Comparison of ENCODE assay signal across 17 cellular contexts in genomic region chr9:104876587-104876986, GRCh38. TPM values are rescaled to one million over a fixed set of nuclear protein-coding genes. Genes with fewer than 3 reads are reported as not detected.
DNase-seq lines count a peak whose midpoint lies in the region; ATAC-seq, FAIRE-seq and TF ChIP-seq lines count a peak whose summit lies in the region.
"Had no signal": no experiment of that assay in that cellular context is flagged by ENCODE, and none has a peak within 500 bp of the region (broad histone marks: within the 10 kb centered on the region; RNA-seq: fewer than 3 reads in every experiment).

No MANE protein-coding gene starts in this region.

- no peak overlapping the region for H3K4me3 Mint-ChIP-seq in Caco-2 (ENCODE audit: unreplicated experiment)
- no peak overlapping the region for H3K4me3 Mint-ChIP-seq in mesothelial cell of epicardium
- H3K4me3 Mint-ChIP-seq in activated CD8-positive, alpha-beta memory T cell treated with anti-CD3 and anti-CD28 coated beads, Interleukin-2, amount 10 ng/mL, durations not matched to agents 7 days and 5 days, result no peak overlapping the region
- H3K4me3 Mint-ChIP-seq: B cell; CD4-positive, CD25-positive, alpha-beta regulatory T cell had no signal

- no peak overlapping the region for H3K14ac ChIP-seq in H1 (ENCODE audit: insufficient read length)

- intact Hi-C loops in Caco-2 (cut with micrococcal nuclease; ENCODE audit: unreplicated experiment), result no loop called here

- H2BK5ac ChIP-seq in H1 (ENCODE audit: low read depth, low read length), result no peak overlapping the region

- H3K4me1 ChIP-seq in Caco-2, result peaks cover 11% of the 10 kb centered on the region; the same call in 1 of the 2 replicates
- H3K4me1 ChIP-seq in H1 (replicated peaks in 1 of 4; ENCODE audit: control insufficient read depth in 3 of 4, insufficient read depth in 4 of 4, low read length in 3 of 4), result peaks cover 0 to 5% (median 3%) of the 10 kb centered on the region in 4 experiments; a peak in 3 of 7 replicates
- peaks cover 2 to 45% (median 36%) of the 10 kb centered on the region in 5 donors for H3K4me1 ChIP-seq in subcutaneous abdominal adipose tissue (ENCODE audit: control insufficient read depth in 5 of 5, insufficient read depth in 5 of 5, low read length in 5 of 5)

- 89% methylated on average over 1 of the region's 1 CpG; no CpG with 5 or more reads in 1 of the 2 experiments for WGBS in H1 (ENCODE audit: extremely low coverage in 1 of 2, insufficient coverage in 1 of 2, insufficient read length in 1 of 2, insufficient replicate concordance in 2 of 2, low coverage in 1 of 2, low lambda C conversion rate in 2 of 2, missing lambda C conversion rate in 1 of 2), 2 experiments

- H4K20me1 ChIP-seq in H1 (replicated peaks in 1 of 2; ENCODE audit: control insufficient read depth in 1 of 2, insufficient read depth in 2 of 2, low read length in 2 of 2), result no peaks in the 10 kb centered on the region

- TF ChIP-seq EP300 in H1 (IDR thresholded peaks at IDR 0.05; ENCODE audit: borderline replicate concordance in 1 of 2, low read depth in 2 of 2, low read length in 2 of 2), result no peak

- CTCF ChIA-PET in Caco-2 (lab: Charles Lee) (interaction anchor here (1.5 kb wide), 1 partner anchor 13 kb away, joined by 4 read pairs; no protein-coding TSS in a partner anchor), H1 (lab: Charles Lee; ENCODE audit: partially characterized antibody) (interaction anchor here (1.3 kb wide), 1 partner anchor 14 kb away, joined by 3 read pairs; no protein-coding TSS in a partner anchor)
- CTCF ChIA-PET in activated CD8-positive, alpha-beta memory T cell treated with anti-CD3 and anti-CD28 coated beads, Interleukin-2, amount 10 ng/mL, durations not matched to agents 7 days and 5 days (lab: Charles Lee), result no interaction called here

- H3K36me3 ChIP-seq in Caco-2 (ENCODE audit: control insufficient read depth, insufficient read depth, low read length), result no peaks in the 10 kb centered on the region; the same call in none of the 2 replicates
- H3K36me3 ChIP-seq in H1 (ENCODE audit: control insufficient read depth in 2 of 4, insufficient read depth in 4 of 4, low read length in 3 of 4), result no peaks in the 10 kb centered on the region; a peak in 1 of 8 replicates
- H3K36me3 ChIP-seq in subcutaneous abdominal adipose tissue (ENCODE audit: control insufficient read depth in 5 of 5, insufficient read depth in 5 of 5, low read length in 5 of 5), result peaks cover 30 to 65% (median 40%) of the 10 kb centered on the region in 5 donors
- H3K36me3 ChIP-seq: HAP-1 had no signal

- H3K4me1 Mint-ChIP-seq in Caco-2 (ENCODE audit: low read depth, unreplicated experiment) (no peaks in the 10 kb centered on the region), mesothelial cell of epicardium (peaks cover 9% of the 10 kb centered on the region)
- no peaks in the 10 kb centered on the region for H3K4me1 Mint-ChIP-seq in activated CD8-positive, alpha-beta memory T cell treated with anti-CD3 and anti-CD28 coated beads, Interleukin-2, amount 10 ng/mL, durations not matched to agents 7 days and 5 days

- H3K4ac ChIP-seq in H1 (replicated peaks; ENCODE audit: insufficient read length, low read depth, low read length), result no peak overlapping the region

- H3K23ac ChIP-seq in H1 (ENCODE audit: insufficient read length), result no peak overlapping the region

- no peaks in the 10 kb centered on the region for H3K79me2 ChIP-seq in H1 (ENCODE audit: control insufficient read depth in 1 of 2, insufficient read depth in 2 of 2, low read length in 2 of 2)

- H3K56ac ChIP-seq in H1 (replicated peaks; ENCODE audit: insufficient read length, low read depth, low read length), result no peak overlapping the region

- H2BK12ac ChIP-seq in H1 (ENCODE audit: low read depth, low read length), result no peak overlapping the region

- H3K27me3 ChIP-seq in Caco-2 (replicated peaks; ENCODE audit: control insufficient read depth, insufficient read depth, low read length) (no peaks in the 10 kb centered on the region), H1 (replicated peaks in 1 of 4; ENCODE audit: control insufficient read depth in 3 of 4, extremely low read depth in 1 of 4, insufficient read depth in 3 of 4, low read length in 3 of 4) (no peaks in the 10 kb centered on the region), subcutaneous abdominal adipose tissue (ENCODE audit: control insufficient read depth in 5 of 5, insufficient read depth in 4 of 5, low read length in 5 of 5) (no peaks in the 10 kb centered on the region)

- no peak overlapping the region for H4K5ac ChIP-seq in H1 (ENCODE audit: insufficient read length, low read depth, low read length)

- H3K9me3 Mint-ChIP-seq in Caco-2 (ENCODE audit: unreplicated experiment), result no peaks in the 10 kb centered on the region
- H3K9me3 Mint-ChIP-seq in mesothelial cell of epicardium, result no peaks in the 10 kb centered on the region
- H3K9me3 Mint-ChIP-seq in activated CD8-positive, alpha-beta memory T cell treated with anti-CD3 and anti-CD28 coated beads, Interleukin-2, amount 10 ng/mL, durations not matched to agents 7 days and 5 days (ENCODE audit: low read depth), result no peaks in the 10 kb centered on the region

- TF ChIP-seq RAD21 in H1 (IDR thresholded peaks at IDR 0.05 in 1 of 2, conservative IDR thresholded peaks at IDR 0.05 in 1 of 2; ENCODE audit: low read depth in 2 of 2, low read length in 2 of 2), result no peak

- DNase-seq in Caco-2 (no peak), H1 (ENCODE audit: low read depth in 1 of 2, low spot score in 2 of 2) (no peak), mesothelial cell of epicardium (ENCODE audit: low spot score in 2 of 2, unreplicated experiment in 2 of 2) (no peak), HuH-7.5 (ENCODE audit: low spot score) (no peak), NCI-H226 (no peak)
- DNase-seq in activated CD8-positive, alpha-beta memory T cell treated with anti-CD3 and anti-CD28 coated beads, Interleukin-2, amount 10 ng/mL, durations not matched to agents 7 days and 5 days, result no peak
- DNase-seq: C1 segment of cervical spinal cord; CD4-positive, CD25-positive, alpha-beta regulatory T cell; DND-41; EL had no signal

- H2AFZ ChIP-seq in H1 (ENCODE audit: low read length), result no peak overlapping the region

- H3K27ac ChIP-seq in H1 (ENCODE audit: low read depth, low read length) (no peak overlapping the region), subcutaneous abdominal adipose tissue (ENCODE audit: low read depth, low read length) (peak overlapping the region; percentile 92)

- peaks cover 6% of the 10 kb centered on the region for H3K36me3 Mint-ChIP-seq in Caco-2 (ENCODE audit: insufficient read depth, unreplicated experiment)
- H3K36me3 Mint-ChIP-seq in mesothelial cell of epicardium, result peaks cover 8% of the 10 kb centered on the region
- H3K36me3 Mint-ChIP-seq in activated CD8-positive, alpha-beta memory T cell treated with anti-CD3 and anti-CD28 coated beads, Interleukin-2, amount 10 ng/mL, durations not matched to agents 7 days and 5 days, result no peaks in the 10 kb centered on the region
- H3K36me3 Mint-ChIP-seq: CD4-positive, CD25-positive, alpha-beta regulatory T cell had no signal

- no peak for ATAC-seq in activated CD8-positive, alpha-beta memory T cell treated with anti-CD3 and anti-CD28 coated beads, Interleukin-2, amount 10 ng/mL, durations not matched to agents 7 days and 5 days

- no peak overlapping the region for H4K91ac ChIP-seq in H1 (replicated peaks; ENCODE audit: insufficient read length, low read length)

- peak overlapping the region; percentile 41; the same call in 1 of the 2 replicates for H3K18ac ChIP-seq in H1 (ENCODE audit: extremely low read depth, low read length)

- no TSS peak for BruUV-seq in Caco-2 (replicated peaks; lab: Mats Ljungman, UMichigan)

- no peak overlapping the region for H2BK15ac ChIP-seq in H1 (ENCODE audit: low read length)

- H2BK120ac ChIP-seq in H1 (replicated peaks; ENCODE audit: low read depth, low read length), result no peak overlapping the region

- H3K4me3 ChIP-seq in Caco-2 (ENCODE audit: low read depth, low read length) (no peak overlapping the region), H1 (ENCODE audit: extremely low read depth in 1 of 4, insufficient read depth in 2 of 4, low read depth in 3 of 4, low read length in 4 of 4) (no peak overlapping the region), subcutaneous abdominal adipose tissue (ENCODE audit: low read depth in 1 of 5, low read length in 5 of 5) (no peak overlapping the region)
- H3K4me3 ChIP-seq: HAP-1 had no signal

- POLR2A ChIA-PET in Caco-2 (lab: Charles Lee) (no interaction called here), H1 (lab: Charles Lee; ENCODE audit: partially characterized antibody) (interaction anchor here (1.3 to 1.8 kb wide), 2 partner anchors 9 to 51 kb away, joined by 3 to 6 read pairs; partner anchors contain the start of gene ABCA1)

- no peaks in the 10 kb centered on the region; the same call in 1 of the 2 replicates for H3K9me3 ChIP-seq in Caco-2
- no peaks in the 10 kb centered on the region for H3K9me3 ChIP-seq in H1 (ENCODE audit: insufficient read depth in 2 of 2, low read depth in 1 of 2, low read length in 1 of 2)
- no peaks in the 10 kb centered on the region for H3K9me3 ChIP-seq in subcutaneous abdominal adipose tissue (ENCODE audit: control insufficient read depth in 5 of 5, low read length in 5 of 5)
- H3K9me3 ChIP-seq: HAP-1 had no signal

- no peak for TF ChIP-seq POLR2A in H1 (IDR thresholded peaks at IDR 0.05; ENCODE audit: control extremely low read depth in 1 of 2, low read depth in 2 of 2, low read length in 2 of 2)

- H4K8ac ChIP-seq in H1 (ENCODE audit: extremely low read depth, insufficient read depth, low read length), result no peak overlapping the region

- H3K23me2 ChIP-seq in H1 (ENCODE audit: low read depth, low read length), result no peaks in the 10 kb centered on the region

- TF ChIP-seq CTCF in Caco-2 (IDR thresholded peaks at IDR 0.05; ENCODE audit: insufficient read depth in 1 of 2, low read depth in 1 of 2, low read length in 1 of 2, severe bottlenecking in 1 of 2, unreplicated experiment in 1 of 2) (no peak), H1 (IDR thresholded peaks at IDR 0.05; ENCODE audit: control extremely low read depth in 1 of 3, insufficient read depth in 1 of 3, low read depth in 1 of 3, low read length in 3 of 3) (no peak), mesothelial cell of epicardium (IDR thresholded peaks at IDR 0.05; ENCODE audit: unreplicated experiment) (no peak)

- H3K79me1 ChIP-seq in H1 (ENCODE audit: low read depth, low read length), result no peaks in the 10 kb centered on the region

- no peak overlapping the region for H2BK20ac ChIP-seq in H1 (ENCODE audit: low read length)

- no peak for FAIRE-seq in H1 (lab: Jason Lieb, UNC)
- FAIRE-seq: G401.6, GM12891, GM19239, HepG2 had no signal

- no peak overlapping the region for H2AK5ac ChIP-seq in H1 (ENCODE audit: low read depth, low read length)

- H3K4me2 ChIP-seq in H1 (ENCODE audit: insufficient read depth in 1 of 2, low read depth in 2 of 2, low read length in 2 of 2), result no peak overlapping the region

- no peak overlapping the region for H3K9ac ChIP-seq in H1 (replicated peaks in 1 of 4; ENCODE audit: extremely low read depth in 1 of 4, low read depth in 3 of 4, low read length in 3 of 4)
- H3K9ac ChIP-seq in subcutaneous abdominal adipose tissue (ENCODE audit: low read length in 5 of 5), result peak overlapping the region in 1 of 5 donors; percentile 28

- H3K27ac Mint-ChIP-seq in Caco-2 (ENCODE audit: unreplicated experiment), result peak overlapping the region; percentile 24
- H3K27ac Mint-ChIP-seq in mesothelial cell of epicardium, result peak overlapping the region; percentile 36
- no peak overlapping the region for H3K27ac Mint-ChIP-seq in activated CD8-positive, alpha-beta memory T cell treated with anti-CD3 and anti-CD28 coated beads, Interleukin-2, amount 10 ng/mL, durations not matched to agents 7 days and 5 days
- H3K27ac Mint-ChIP-seq: B cell; CD4-positive, CD25-positive, alpha-beta regulatory T cell had no signal

- H3K27me3 Mint-ChIP-seq in Caco-2 (ENCODE audit: insufficient read depth, unreplicated experiment) (no peaks in the 10 kb centered on the region), mesothelial cell of epicardium (ENCODE audit: low read depth) (no peaks in the 10 kb centered on the region)
- H3K27me3 Mint-ChIP-seq in activated CD8-positive, alpha-beta memory T cell treated with anti-CD3 and anti-CD28 coated beads, Interleukin-2, amount 10 ng/mL, durations not matched to agents 7 days and 5 days, result no peaks in the 10 kb centered on the region
- H3K27me3 Mint-ChIP-seq: B cell; CD4-positive, CD25-positive, alpha-beta regulatory T cell had no signal

RNA-seq across cellular contexts. Expression of gene ABCA1, which starts 51.4 kb away (rescaled TPM):
- total RNA-seq in Caco-2 (2022), result 14.0 and 20.7 TPM in 2 replicates
- 7.8 and 8.5 TPM in 2 replicates for total RNA-seq in H1 (2021; fragmentation: NEBNext Ultra II Directional; extraction: Animal tissue kit (Norgen Biotek cat#: 25700))
- 6.9 and 7.3 TPM in 2 replicates for polyA plus RNA-seq in H1 (2011; rRNA removed)
- 5.2 TPM for polyA plus RNA-seq in H1 (2011; cell fraction: cytosol; rRNA removed)
- 11.8 TPM for polyA plus RNA-seq in H1 (2011; cell fraction: nucleus; rRNA removed)
- 4.0 to 4.8 TPM (median 4.2 TPM) in 4 replicates for polyA plus RNA-seq in H1 (2012, experiment 1 of 2)
- polyA plus RNA-seq in H1 (2012, experiment 2 of 2), result 0.33 TPM
- polyA plus RNA-seq in H1 (2013, experiment 1 of 2), result 1.7 TPM
- polyA plus RNA-seq in H1 (2013, experiment 2 of 2), result 1.1 TPM
- 82.4 and 99.2 TPM in 2 replicates for polyA minus RNA-seq in H1 (2011; rRNA and poly(A)+ RNA removed)
- 19.4 TPM for polyA minus RNA-seq in H1 (2011; cell fraction: cytosol; rRNA and poly(A)+ RNA removed)
- polyA minus RNA-seq in H1 (2011; cell fraction: nucleus; rRNA and poly(A)+ RNA removed), result 45.3 TPM
- total RNA-seq in mesothelial cell of epicardium, result 35.3 to 39.9 TPM (median 37.3 TPM) in 3 replicates
- total RNA-seq in activated CD8-positive, alpha-beta memory T cell treated with anti-CD3 and anti-CD28 coated beads, Interleukin-2, amount 10 ng/mL, durations not matched to agents 7 days and 5 days, result under 1 TPM; 0.09 to 0.23 TPM
